ENCODE assay signal across 1 cellular context in the genomic region with DNA sequence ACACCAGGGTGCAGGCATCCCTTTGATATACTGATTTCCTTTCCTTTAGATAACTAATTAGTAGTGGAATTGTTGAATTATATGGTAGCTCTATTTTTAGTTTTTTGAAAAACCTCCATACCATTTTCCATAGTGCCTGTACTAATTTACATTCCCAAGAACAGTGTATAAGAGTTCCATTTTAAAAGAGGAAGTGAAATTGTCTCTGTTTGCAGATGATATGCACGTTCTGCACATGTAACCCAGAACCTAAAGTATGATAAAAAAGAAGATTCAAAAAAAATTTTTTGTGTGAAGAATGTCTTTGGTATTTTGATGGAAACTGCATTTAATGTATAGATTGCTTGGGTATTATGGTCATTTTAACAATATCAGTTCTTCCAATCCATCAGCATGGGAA.
TF ChIP-seq lines count a peak whose summit lies in the region.

No MANE protein-coding gene starts in this region.

TF ChIP-seq in HepG2, 621 proteins besides CTCF, POLR2A, EP300 and RAD21 (continued from another document):
- TF ChIP-seq ZNF281 (CRISPR knock-in tag; IDR thresholded peaks at IDR 0.05; ENCODE audit: borderline replicate concordance) = no peak
- no peak for TF ChIP-seq CC2D1A (CRISPR knock-in tag; IDR thresholded peaks at IDR 0.05)
- TF ChIP-seq ZKSCAN1 (IDR thresholded peaks at IDR 0.05; ENCODE audit: low read length) = no peak
- no peak for TF ChIP-seq ZSCAN9 (CRISPR knock-in tag; IDR thresholded peaks at IDR 0.05; ENCODE audit: borderline replicate concordance)
